ENCODE assay signal across 8 cellular contexts in genomic region chr7:112940314-112940732, GRCh38.
DNase-seq lines count a peak whose midpoint lies in the region; ATAC-seq and TF ChIP-seq lines count a peak whose summit lies in the region.

No MANE protein-coding gene starts in this region.

- H3K4me1 Mint-ChIP-seq in activated T-cell treated with anti-CD3 and anti-CD28 coated beads, Interleukin-2, amount 50 U/mL, for 72 hours (ENCODE audit: low read depth), result peaks cover 36% of the 10 kb centered on the region

- H3K36me3 Mint-ChIP-seq in activated T-cell treated with anti-CD3 and anti-CD28 coated beads, Interleukin-2, amount 50 U/mL, for 72 hours (ENCODE audit: insufficient read depth in 2 of 2), result peaks cover 0 to 3% of the 10 kb centered on the region in 2 donors
- H3K36me3 Mint-ChIP-seq in activated naive CD4-positive, alpha-beta T cell treated with anti-CD3 and anti-CD28 coated beads, Interleukin-2, amount 50 U/mL, for 72 hours, result peaks cover 0 to 17% of the 10 kb centered on the region in 2 donors

- intact Hi-C loops in stomach (cut with DNase I; ENCODE audit: low total_unique reads), result no loop called here

- H3K27ac ChIP-seq in iPS-18a (ENCODE audit: low read length) (peak overlapping the region; percentile 93), stomach (peak overlapping the region; percentile 47 to 87 (median 78))

- peak overlapping the region; percentile 83 for H3K27ac Mint-ChIP-seq in activated T-cell treated with anti-CD3 and anti-CD28 coated beads, Interleukin-2, amount 50 U/mL, for 72 hours
- peak overlapping the region; percentile 93 to 97 for H3K27ac Mint-ChIP-seq in activated naive CD4-positive, alpha-beta T cell treated with anti-CD3 and anti-CD28 coated beads, Interleukin-2, amount 50 U/mL, for 72 hours

- H3K9me3 ChIP-seq in iPS-18a (ENCODE audit: control insufficient read depth, low read depth, low read length), result no peaks in the 10 kb centered on the region
- no peaks in the 10 kb centered on the region for H3K9me3 ChIP-seq in stomach

- TF ChIP-seq CTCF in stomach (IDR thresholded peaks at IDR 0.05), result peak in 1 of 7 experiments; percentile 4

- WGBS in stomach, 5 donors, result 10 to 17% (median 11%) methylated on average over 8 of the region's 8 CpGs

- H3K4me3 ChIP-seq in iPS-18a (ENCODE audit: low read length), result peak overlapping the region; percentile 95
- peak overlapping the region; percentile 83 to 97 (median 84) for H3K4me3 ChIP-seq in stomach

- H3K9me3 Mint-ChIP-seq in activated T-cell treated with anti-CD3 and anti-CD28 coated beads, Interleukin-2, amount 50 U/mL, for 72 hours, result peaks cover 0 to 3% of the 10 kb centered on the region in 2 donors
- peaks cover 5 to 6% of the 10 kb centered on the region in 2 donors for H3K9me3 Mint-ChIP-seq in activated naive CD4-positive, alpha-beta T cell treated with anti-CD3 and anti-CD28 coated beads, Interleukin-2, amount 50 U/mL, for 72 hours

- peaks cover 2% of the 10 kb centered on the region for H3K27me3 Mint-ChIP-seq in activated T-cell treated with anti-CD3 and anti-CD28 coated beads, Interleukin-2, amount 50 U/mL, for 72 hours (ENCODE audit: low read depth)

- no peaks in the 10 kb centered on the region for H3K36me3 ChIP-seq in iPS-18a (ENCODE audit: control insufficient read depth, low read depth, low read length)
- H3K36me3 ChIP-seq in stomach, result no peaks in the 10 kb centered on the region

- TF ChIP-seq EP300 in stomach (IDR thresholded peaks at IDR 0.05), result no peak

- ATAC-seq in activated T-cell treated with anti-CD3 and anti-CD28 coated beads, Interleukin-2, amount 50 U/mL, for 72 hours (replicated peaks in 1 of 2), result peak in 1 of 2 donors; percentile 47
- peak; percentile 31 for ATAC-seq in HG03108 (IDR thresholded peaks at IDR 0.05; ENCODE audit: unreplicated experiment)
- no peak for ATAC-seq in activated naive CD4-positive, alpha-beta T cell treated with anti-CD3 and anti-CD28 coated beads, Interleukin-2, amount 50 U/mL, for 72 hours

- H3K4me3 Mint-ChIP-seq in activated T-cell treated with anti-CD3 and anti-CD28 coated beads, Interleukin-2, amount 50 U/mL, for 72 hours, result peak overlapping the region; percentile 87 to 91

- peak overlapping the region; percentile 90 for H3K9ac ChIP-seq in iPS-18a (ENCODE audit: low read length)

- H3K27me3 ChIP-seq in iPS-18a (ENCODE audit: control insufficient read depth, insufficient read depth, low read length) (no peaks in the 10 kb centered on the region), stomach (no peaks in the 10 kb centered on the region)

- TF ChIP-seq POLR2A in stomach (IDR thresholded peaks at IDR 0.05), result peak in 1 of 4 donors; percentile 28

- H3K4me1 ChIP-seq in iPS-18a (ENCODE audit: control insufficient read depth, low read depth, low read length) (peaks cover 13% of the 10 kb centered on the region), stomach (peaks cover 16 to 42% (median 25%) of the 10 kb centered on the region in 4 donors)

- no peak for DNase-seq in activated T-cell treated with anti-CD3 and anti-CD28 coated beads, Interleukin-2, amount 50 U/mL, for 72 hours
- no peak for DNase-seq in activated T-cell treated with anti-CD3 and anti-CD28 coated beads for 4 hours
- DNase-seq in activated naive CD4-positive, alpha-beta T cell treated with anti-CD3 and anti-CD28 coated beads, Interleukin-2, amount 50 U/mL, for 72 hours (ENCODE audit: low spot score in 2 of 2), result no peak
- DNase-seq in stomach, result no peak
- DNase-seq in stimulated activated CD4-positive, alpha-beta T cell treated with anti-CD3 and anti-CD28 coated beads, Interleukin-15, amount 100 ng/mL, for 24 hours, result no peak
- DNase-seq in GM19240 (ENCODE audit: insufficient read length, low spot score), result no peak
